Comparison of ENCODE assay signal across 33 cellular contexts in genomic region chr3:151905647-151906046, GRCh38. TPM values are rescaled to one million over a fixed set of nuclear protein-coding genes. Genes with fewer than 3 reads are reported as not detected.
DNase-seq lines count a peak whose midpoint lies in the region; ATAC-seq and TF ChIP-seq lines count a peak whose summit lies in the region.
"Had no signal": no experiment of that assay in that cellular context is flagged by ENCODE, and none has a peak within 500 bp of the region (broad histone marks: within the 10 kb centered on the region; RNA-seq: fewer than 3 reads in every experiment).

No MANE protein-coding gene starts in this region.

- H3K9me3 ChIP-seq in BLaER1: no peaks in the 10 kb centered on the region
- H3K9me3 ChIP-seq in Loucy (ENCODE audit: insufficient read depth, low read depth, low read length): no peaks in the 10 kb centered on the region
- H3K9me3 ChIP-seq in PC-3 (ENCODE audit: low read length): no peaks in the 10 kb centered on the region
- H3K9me3 ChIP-seq: BE2C, Caco-2 had no signal

- H3K36me3 ChIP-seq in BLaER1 (no peaks in the 10 kb centered on the region), Loucy (ENCODE audit: insufficient read depth, low read length) (no peaks in the 10 kb centered on the region), PC-3 (ENCODE audit: low read depth, low read length) (no peaks in the 10 kb centered on the region)
- H3K36me3 ChIP-seq: BE2C; BLaER1 treated with 17β-estradiol and CSF1 and Interleukin-3, amounts not matched to agents 10 nM and 100 nM had no signal

- TF ChIP-seq CTCF in Loucy (conservative IDR thresholded peaks at IDR 0.05; ENCODE audit: low read length) (no peak), PC-3 (conservative IDR thresholded peaks at IDR 0.05; ENCODE audit: low read depth, low read length) (no peak), RWPE1 (conservative IDR thresholded peaks at IDR 0.05; ENCODE audit: low read depth) (no peak)

- ATAC-seq in PC-3: peak; percentile 76
- ATAC-seq in activated T-helper 17 cell treated with anti-CD3 and anti-CD28 coated beads, Interleukin-2, amount 50 U/mL, for 72 hours (replicated peaks): no peak
- ATAC-seq: A549; CD8-positive, alpha-beta T cell had no signal

- POLR2A ChIA-PET in PC-3 (lab: Charles Lee; ENCODE audit: unreplicated experiment): no interaction called here
- POLR2A ChIA-PET in RWPE1 (lab: Yijun Ruan, JAX; ENCODE audit: low non-redundant PET): no interaction called here

- H3K9ac ChIP-seq in BLaER1 (no peak overlapping the region), Loucy (ENCODE audit: low read depth, low read length, poor library complexity, severe bottlenecking) (peak overlapping the region; percentile 78), PC-3 (ENCODE audit: low read length) (no peak overlapping the region)
- H3K9ac ChIP-seq: BLaER1 treated with 17β-estradiol and CSF1 and Interleukin-3, amounts not matched to agents 10 nM and 100 nM had no signal

- H3K36me3 Mint-ChIP-seq in activated T-helper 17 cell treated with anti-CD3 and anti-CD28 coated beads, Interleukin-2, amount 50 U/mL, for 72 hours (ENCODE audit: low read depth): no peaks in the 10 kb centered on the region
- H3K36me3 Mint-ChIP-seq: CD14-positive monocyte; CD4-positive, alpha-beta memory T cell; CD4-positive, CD25-positive, alpha-beta regulatory T cell; CD8-positive, alpha-beta memory T cell; CD8-positive, alpha-beta T cell had no signal

- peaks cover 10% of the 10 kb centered on the region for H3K27me3 Mint-ChIP-seq in activated T-helper 17 cell treated with anti-CD3 and anti-CD28 coated beads, Interleukin-2, amount 50 U/mL, for 72 hours
- H3K27me3 Mint-ChIP-seq: CD4-positive, alpha-beta T cell; CD8-positive, alpha-beta memory T cell had no signal

- H3K27me3 ChIP-seq in BLaER1 (no peaks in the 10 kb centered on the region), Loucy (ENCODE audit: insufficient read depth, low read length, poor library complexity, severe bottlenecking) (no peaks in the 10 kb centered on the region), PC-3 (ENCODE audit: low read length) (no peaks in the 10 kb centered on the region)
- H3K27me3 ChIP-seq: BE2C; BLaER1 treated with 17β-estradiol and CSF1 and Interleukin-3, amounts not matched to agents 10 nM and 100 nM had no signal

- H3K79me2 ChIP-seq in Loucy (ENCODE audit: insufficient read depth, low read length): no peaks in the 10 kb centered on the region
- no peaks in the 10 kb centered on the region for H3K79me2 ChIP-seq in PC-3 (ENCODE audit: low read length)

- H3F3A ChIP-seq in Loucy (ENCODE audit: low read depth) (peaks cover 17% of the 10 kb centered on the region), PC-3 (ENCODE audit: low read length, unreplicated experiment) (no peaks in the 10 kb centered on the region)

- H3K9me2 ChIP-seq in Loucy (replicated peaks; ENCODE audit: low read depth, low read length) (no peaks in the 10 kb centered on the region), PC-3 (replicated peaks; ENCODE audit: low read length) (no peaks in the 10 kb centered on the region)

- H3K4me3 ChIP-seq in BLaER1 (no peak overlapping the region), Loucy (ENCODE audit: low read length, poor library complexity, severe bottlenecking) (no peak overlapping the region), PC-3 (ENCODE audit: low read length) (no peak overlapping the region)
- H3K4me3 ChIP-seq: A549; BLaER1 treated with 17β-estradiol and CSF1 and Interleukin-3, amounts not matched to agents 10 nM and 100 nM had no signal

- DNase-seq in PC-3: peak; percentile 81
- no peak for DNase-seq in NCI-H69 (lab: John Stamatoyannopoulos, UW)
- no peak for DNase-seq in RWPE1 (ENCODE audit: low spot score)
- DNase-seq: 8988T; ACHN; AML-193; BE2C; C1 segment of cervical spinal cord; Caco-2; Calu3; CD4-positive, alpha-beta memory T cell; CD4-positive, alpha-beta T cell; CD4-positive, CD25-positive, alpha-beta regulatory T cell; CD8-positive, alpha-beta memory T cell; CD8-positive, alpha-beta T cell; COR-L47; DMS 273 treated with DMSO at 0.1 percent for 48 hours; DMS153; DMS53; DMS79; DMS79 treated with DMSO at 0.1 percent for 48 hours; DND-41; EL had no signal

- peak overlapping the region; percentile 83; the same call in 1 of the 2 replicates for H3K4me2 ChIP-seq in BLaER1
- H3K4me2 ChIP-seq in Loucy (ENCODE audit: low read depth, low read length, poor library complexity, severe bottlenecking): no peak overlapping the region
- peak overlapping the region; percentile 27 for H3K4me2 ChIP-seq in PC-3 (ENCODE audit: low read length)
- H3K4me2 ChIP-seq: A549 had no signal

- no peak overlapping the region for H3K27ac Mint-ChIP-seq in activated T-helper 17 cell treated with anti-CD3 and anti-CD28 coated beads, Interleukin-2, amount 50 U/mL, for 72 hours
- H3K27ac Mint-ChIP-seq: B cell; CD14-positive monocyte; CD4-positive, alpha-beta memory T cell; CD4-positive, alpha-beta T cell; CD4-positive, CD25-positive, alpha-beta regulatory T cell; CD8-positive, alpha-beta memory T cell; CD8-positive, alpha-beta T cell had no signal

- BruUV-seq in PC-3 (replicated peaks; lab: Mats Ljungman, UMichigan): no TSS peak

- intact Hi-C loops in PC-3 (cut with micrococcal nuclease): loop anchor here (2.0 to 5.0 kb wide), 2 partner anchors 15 to 588 kb away; partner anchors contain the start of gene GPR87

- H3K27ac ChIP-seq in BLaER1: peak overlapping the region; percentile 86; the same call in 1 of the 2 replicates
- H3K27ac ChIP-seq in PC-3 (ENCODE audit: low read length): no peak overlapping the region; the same call in 1 of the 2 replicates
- H3K27ac ChIP-seq in RWPE1: no peak overlapping the region
- H3K27ac ChIP-seq: 22Rv1, A549, C4-2B had no signal

- peaks cover 53% of the 10 kb centered on the region for H3K4me1 ChIP-seq in BLaER1
- H3K4me1 ChIP-seq in Loucy (ENCODE audit: insufficient read depth, low read length, poor library complexity, severe bottlenecking): peaks cover 54% of the 10 kb centered on the region
- H3K4me1 ChIP-seq in PC-3 (ENCODE audit: insufficient read depth, low read length): peaks cover 45% of the 10 kb centered on the region
- H3K4me1 ChIP-seq: Caco-2 had no signal

- peaks cover 5% of the 10 kb centered on the region for H3K4me1 Mint-ChIP-seq in activated T-helper 17 cell treated with anti-CD3 and anti-CD28 coated beads, Interleukin-2, amount 50 U/mL, for 72 hours
- H3K4me1 Mint-ChIP-seq: B cell had no signal

- H4K20me1 ChIP-seq in BLaER1 (no peaks in the 10 kb centered on the region), Loucy (ENCODE audit: insufficient read depth, low read length, poor library complexity, severe bottlenecking) (no peaks in the 10 kb centered on the region), PC-3 (ENCODE audit: low read length) (no peaks in the 10 kb centered on the region)
- H4K20me1 ChIP-seq: BLaER1 treated with 17β-estradiol and CSF1 and Interleukin-3, amounts not matched to agents 10 nM and 100 nM had no signal

- CTCF ChIA-PET in PC-3 (lab: Charles Lee) (interaction anchor here (1.1 kb wide), 1 partner anchor 109 kb away, joined by 7 read pairs; no protein-coding TSS in a partner anchor), RWPE1 (lab: Yijun Ruan, JAX) (no interaction called here)

- no peak overlapping the region for H3K4me3 Mint-ChIP-seq in activated T-helper 17 cell treated with anti-CD3 and anti-CD28 coated beads, Interleukin-2, amount 50 U/mL, for 72 hours
- H3K4me3 Mint-ChIP-seq: B cell; CD14-positive monocyte; CD4-positive, alpha-beta memory T cell; CD4-positive, alpha-beta T cell; CD4-positive, CD25-positive, alpha-beta regulatory T cell; CD8-positive, alpha-beta memory T cell; CD8-positive, alpha-beta T cell had no signal

- no peak overlapping the region for H2AFZ ChIP-seq in Loucy (ENCODE audit: low read length)
- H2AFZ ChIP-seq in PC-3 (ENCODE audit: low read length): no peak overlapping the region

- H3K9me3 Mint-ChIP-seq in activated T-helper 17 cell treated with anti-CD3 and anti-CD28 coated beads, Interleukin-2, amount 50 U/mL, for 72 hours: no peaks in the 10 kb centered on the region
- H3K9me3 Mint-ChIP-seq: CD4-positive, alpha-beta memory T cell; CD4-positive, alpha-beta T cell; CD4-positive, CD25-positive, alpha-beta regulatory T cell; CD8-positive, alpha-beta memory T cell; CD8-positive, alpha-beta T cell had no signal

RNA-seq across cellular contexts. Expression of gene SUCNR1, which starts 32.2 kb away (rescaled TPM):
- total RNA-seq in PC-3 (2014; rRNA removed): not detected in 2 replicates
- total RNA-seq in activated T-helper 17 cell treated with anti-CD3 and anti-CD28 coated beads, Interleukin-2, amount 50 U/mL, for 72 hours: not detected
- total RNA-seq: B cell; Caco-2; CD4-positive, alpha-beta T cell; CD8-positive, alpha-beta memory T cell; CD8-positive, alpha-beta T cell; Daoy had no signal
